Comparison of ENCODE assay signal across 17 cellular contexts in the genomic region with DNA sequence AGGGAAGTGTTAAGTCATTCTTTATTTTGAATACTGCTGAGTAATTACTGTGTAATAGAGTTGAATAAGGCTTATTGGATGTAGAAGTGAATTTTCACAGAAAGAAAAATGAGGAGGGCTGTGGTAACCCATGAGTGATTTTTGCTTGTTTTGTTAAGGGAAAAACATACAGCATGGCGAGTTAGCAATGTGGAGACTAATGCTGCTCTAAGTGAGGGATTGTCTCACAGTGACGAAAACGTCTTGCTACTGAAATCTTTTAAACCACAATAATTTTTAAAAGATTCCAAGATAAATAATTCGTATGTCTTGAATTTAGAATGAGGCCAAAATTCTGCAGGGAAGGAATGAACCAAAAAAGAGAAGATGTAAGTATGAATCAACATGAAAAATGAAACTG. TPM values are rescaled to one million over a fixed set of nuclear protein-coding genes. Genes with fewer than 3 reads are reported as not detected.
DNase-seq lines count a peak whose midpoint lies in the region; TF ChIP-seq lines count a peak whose summit lies in the region.
"Had no signal": no experiment of that assay in that cellular context is flagged by ENCODE, and none has a peak within 500 bp of the region (broad histone marks: within the 10 kb centered on the region; RNA-seq: fewer than 3 reads in every experiment).

No MANE protein-coding gene starts in this region.

- H3K27me3 ChIP-seq in adipocyte (replicated peaks; ENCODE audit: control insufficient read depth, insufficient read depth, low read length) = no peaks in the 10 kb centered on the region
- H3K27me3 ChIP-seq: BLaER1, body of pancreas, heart right ventricle had no signal

- in situ Hi-C loops in Caki2 (cut with HindIII; ENCODE audit: low pct_unique_long_range_greater_than_20kb, low sequenced_read_pairs) = no loop called here

- no peak overlapping the region for H3K9ac ChIP-seq in adipocyte (ENCODE audit: low read length)
- H3K9ac ChIP-seq: BLaER1 had no signal

- H3K4me1 ChIP-seq in adipocyte (ENCODE audit: control insufficient read depth, insufficient read depth, low read length) = no peaks in the 10 kb centered on the region
- H3K4me1 ChIP-seq: BLaER1, body of pancreas, heart right ventricle had no signal

- no peaks in the 10 kb centered on the region for H3K9me3 ChIP-seq in adipocyte (ENCODE audit: control insufficient read depth, low read length)
- H3K9me3 ChIP-seq: BLaER1, body of pancreas, heart right ventricle had no signal

- TF ChIP-seq CTCF in fibroblast of mammary gland (conservative IDR thresholded peaks at IDR 0.05; ENCODE audit: control insufficient read depth, insufficient read depth, low read depth, low read length) = no peak

- DNase-seq in Caki2 (ENCODE audit: low read depth) (peak; percentile 82), adipocyte (ENCODE audit: low read depth) (peak; percentile 86), fibroblast of mammary gland (ENCODE audit: low read depth) (peak; percentile 86), skeletal muscle cell (ENCODE audit: low read depth) (peak; percentile 52), T-helper 9 cell (no peak), NCI-H774 (lab: John Stamatoyannopoulos, UW) (no peak), GM19238 (ENCODE audit: insufficient read length, low spot score) (no peak)
- DNase-seq: activated CD4-positive, alpha-beta T cell treated with anti-CD3 and anti-CD28 coated beads, Interleukin-2, amount 50 U/mL, for 1 hour; body of pancreas; dermis blood vessel endothelial cell; heart right ventricle; kidney; naive thymus-derived CD8-positive, alpha-beta T cell; NCI-H1930; NCI-H446 treated with DMSO at 0.1 percent for 48 hours; stimulated activated CD4-positive, alpha-beta T cell treated with anti-CD3 and anti-CD28 coated beads, Interleukin-2, amount 100 ng/mL, for 48 hours had no signal

- H3K36me3 ChIP-seq in adipocyte (ENCODE audit: control insufficient read depth, insufficient read depth, low read length, severe bottlenecking) = no peaks in the 10 kb centered on the region
- H3K36me3 ChIP-seq: BLaER1, heart right ventricle had no signal

- no peak overlapping the region for H3K4me3 ChIP-seq in adipocyte (ENCODE audit: low read length)
- no peak overlapping the region for H3K4me3 ChIP-seq in fibroblast of mammary gland (ENCODE audit: control insufficient read depth, low read depth, low read length)
- no peak overlapping the region for H3K4me3 ChIP-seq in skeletal muscle cell (ENCODE audit: low read depth, low read length)
- H3K4me3 ChIP-seq: BLaER1, body of pancreas, heart right ventricle had no signal

RNA-seq across cellular contexts. Expression of a gene that starts 16.2 kb away (rescaled TPM):
- 13.0 and 17.4 TPM in 2 replicates for total RNA-seq in Caki2 (2014; rRNA removed; shearing (Covaris generic); ENCODE audit: low replicate concordance)

Comparison
In these comparisons a context has a peak if more than half of its experiments do, and no peak if none do; other contexts are left out.
1. DNase-seq: peak in Caki2 (single experiment), adipocyte (single experiment), fibroblast of mammary gland (single experiment) and skeletal muscle cell (single experiment); none in T-helper 9 cell (single experiment), NCI-H774 (single experiment) and GM19238 (single experiment).